In genomic region chr1:51728611-51729155, GRCh38 we compare ENCODE assay signal across 1 cellular context.
TF ChIP-seq lines count a peak whose summit lies in the region.

No MANE protein-coding gene starts in this region.

TF ChIP-seq in HepG2, 621 proteins besides CTCF, POLR2A, EP300 and RAD21 (continued from another document):
- TF ChIP-seq USF2 (IDR thresholded peaks at IDR 0.05; ENCODE audit: low read depth, low read length) (no peak), USF2 (CRISPR knock-in tag; IDR thresholded peaks at IDR 0.05; ENCODE audit: borderline replicate concordance) (no peak), KDM6A (CRISPR knock-in tag; IDR thresholded peaks at IDR 0.05; ENCODE audit: low read depth) (no peak), PITX1 (CRISPR knock-in tag; IDR thresholded peaks at IDR 0.05) (no peak), ZBTB33 (CRISPR knock-in tag; IDR thresholded peaks at IDR 0.05) (peak; percentile 30; the same call in 1 of the 2 replicates), PAWR (CRISPR knock-in tag; IDR thresholded peaks at IDR 0.05; ENCODE audit: borderline replicate concordance) (no peak), ZXDC (CRISPR knock-in tag; IDR thresholded peaks at IDR 0.05) (no peak), SIN3A (IDR thresholded peaks at IDR 0.05; ENCODE audit: borderline replicate concordance, low read depth, low read length) (no peak), ZNF362 (CRISPR knock-in tag; IDR thresholded peaks at IDR 0.05; ENCODE audit: borderline replicate concordance) (no peak), FOXP4 (CRISPR knock-in tag; IDR thresholded peaks at IDR 0.05) (no peak), SIN3B (IDR thresholded peaks at IDR 0.05; ENCODE audit: low read length) (no peak), SATB2 (CRISPR knock-in tag; IDR thresholded peaks at IDR 0.05) (no peak), RNF2 (conservative IDR thresholded peaks at IDR 0.05; ENCODE audit: low read depth) (no peak)
